ENCODE assay signal across 6 cellular contexts in the genomic region with DNA sequence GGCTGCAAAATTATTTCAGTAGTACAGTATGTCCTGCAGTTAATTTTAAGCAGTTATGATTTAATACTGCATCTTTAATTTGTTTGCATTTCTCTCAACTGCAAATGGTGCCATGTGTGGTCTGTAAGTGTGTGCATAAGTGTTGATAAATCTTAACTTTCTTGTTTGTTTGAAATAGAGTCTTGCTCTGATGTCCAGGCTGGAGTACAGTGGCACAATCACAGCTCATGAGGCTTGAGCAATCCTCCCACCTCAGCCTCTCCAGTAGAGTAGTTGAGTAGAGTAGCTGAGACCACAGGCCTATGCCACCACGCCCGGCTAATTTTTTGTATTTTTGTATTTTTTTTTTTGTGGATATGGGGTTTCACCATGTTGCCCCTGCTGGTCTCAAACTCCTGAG.
"Had no signal": no experiment of that assay in that cellular context is flagged by ENCODE, and none has a peak within 500 bp of the region (broad histone marks: within the 10 kb centered on the region; RNA-seq: fewer than 3 reads in every experiment).

No MANE protein-coding gene starts in this region.

- H3K27ac ChIP-seq: HL-60 had no signal

- DNase-seq: IMR-90, KBM-7, KG1 had no signal

- H3K4me3 ChIP-seq: K562 had no signal

- ATAC-seq: HepG2, K562 had no signal
